In genomic region chr1:205442051-205442721, GRCh38 we compare ENCODE assay signal across 13 cellular contexts. TPM values are rescaled to one million over a fixed set of nuclear protein-coding genes. Genes with fewer than 3 reads are reported as not detected.
DNase-seq lines count a peak whose midpoint lies in the region; ATAC-seq and TF ChIP-seq lines count a peak whose summit lies in the region.
"Had no signal": no experiment of that assay in that cellular context is flagged by ENCODE, and none has a peak within 500 bp of the region (broad histone marks: within the 10 kb centered on the region; RNA-seq: fewer than 3 reads in every experiment).

No MANE protein-coding gene starts in this region.

- H2AFZ ChIP-seq in MM.1S (ENCODE audit: low read length): peak overlapping the region; percentile 91; the same call in 1 of the 2 replicates
- no peak overlapping the region for H2AFZ ChIP-seq in neural cell (ENCODE audit: low read depth, low read length)

- peak overlapping the region; percentile 85; the same call in 1 of the 2 replicates for H3K4me2 ChIP-seq in MM.1S (ENCODE audit: low read depth, low read length)
- no peak overlapping the region for H3K4me2 ChIP-seq in neural cell (ENCODE audit: low read length)

- H3K4me1 ChIP-seq in MM.1S (ENCODE audit: low read length) (peaks cover 38% of the 10 kb centered on the region), colonic mucosa (peaks cover 13% of the 10 kb centered on the region), mucosa of descending colon (ENCODE audit: low read depth) (peaks cover 30% of the 10 kb centered on the region)

- H3K36me3 ChIP-seq in MM.1S (replicated peaks; ENCODE audit: insufficient read depth, low read length) (no peaks in the 10 kb centered on the region), colonic mucosa (no peaks in the 10 kb centered on the region), neural cell (ENCODE audit: insufficient read depth, low read length) (peaks cover 4% of the 10 kb centered on the region), mucosa of descending colon (ENCODE audit: low read depth) (no peaks in the 10 kb centered on the region)

- H3K9ac ChIP-seq in MM.1S (ENCODE audit: low read length): no peak overlapping the region
- peak overlapping the region in 1 of 2 donors; percentile 13 for H3K9ac ChIP-seq in colonic mucosa (ENCODE audit: low read depth in 2 of 2, low read length in 2 of 2)
- H3K9ac ChIP-seq in neural cell (ENCODE audit: low read length): no peak overlapping the region

- H3K9me2 ChIP-seq in MM.1S (replicated peaks; ENCODE audit: insufficient read depth, low read length): no peaks in the 10 kb centered on the region
- H3K9me2 ChIP-seq in neural cell (ENCODE audit: insufficient read depth, low read length): no peaks in the 10 kb centered on the region

- no peak for TF ChIP-seq RAD21 in neural cell (conservative IDR thresholded peaks at IDR 0.05)

- TF ChIP-seq CTCF in MM.1S (IDR thresholded peaks at IDR 0.05; ENCODE audit: low read length) (no peak), colonic mucosa (IDR thresholded peaks at IDR 0.05) (no peak), neural cell (IDR thresholded peaks at IDR 0.05; ENCODE audit: poor library complexity, severe bottlenecking) (no peak), mucosa of descending colon (IDR thresholded peaks at IDR 0.05) (no peak)

- H4K20me1 ChIP-seq in MM.1S (ENCODE audit: insufficient read depth, low read length) (no peaks in the 10 kb centered on the region), neural cell (ENCODE audit: insufficient read depth) (no peaks in the 10 kb centered on the region)

- no peaks in the 10 kb centered on the region for H3K79me2 ChIP-seq in MM.1S (ENCODE audit: low read length)
- peaks cover 4% of the 10 kb centered on the region for H3K79me2 ChIP-seq in neural cell (replicated peaks; ENCODE audit: insufficient read depth, low read length)

- H3K9me3 ChIP-seq in MM.1S (replicated peaks; ENCODE audit: insufficient read depth, low read length) (no peaks in the 10 kb centered on the region), colonic mucosa (no peaks in the 10 kb centered on the region), neural cell (ENCODE audit: low read length) (no peaks in the 10 kb centered on the region), mucosa of descending colon (no peaks in the 10 kb centered on the region)

- H3K27ac ChIP-seq in MM.1S (ENCODE audit: low read length) (peak overlapping the region; percentile 88), colonic mucosa (peak overlapping the region; percentile 86), neural cell (ENCODE audit: low read length) (peak overlapping the region; percentile 1)

- DNase-seq in DMS53 (lab: John Stamatoyannopoulos, UW): peak; percentile 98
- no peak for DNase-seq in MM.1S
- no peak for DNase-seq in colonic mucosa
- no peak for DNase-seq in mucosa of descending colon
- no peak for DNase-seq in OCI-M2 (lab: John Stamatoyannopoulos, UW; ENCODE audit: unreplicated experiment)
- no peak for DNase-seq in SK-N-DZ (ENCODE audit: low spot score)
- DNase-seq: cortex of kidney, hypothalamus, NCI-H446 treated with DMSO at 0.1 percent for 48 hours had no signal

- no peak for TF ChIP-seq EP300 in neural cell (conservative IDR thresholded peaks at IDR 0.05; ENCODE audit: poor library complexity, severe bottlenecking)

- ATAC-seq in mucosa of descending colon (no peak), GM21717 (IDR thresholded peaks at IDR 0.05; ENCODE audit: unreplicated experiment) (no peak)

- intact Hi-C loops in colonic mucosa (cut with DNase I): no loop called here
- intact Hi-C loops in mucosa of descending colon (cut with DNase I, micrococcal nuclease): no loop called here

- H3K4me3 ChIP-seq in MM.1S (ENCODE audit: low read length) (no peak overlapping the region), colonic mucosa (no peak overlapping the region), neural cell (ENCODE audit: low read length) (no peak overlapping the region), mucosa of descending colon (no peak overlapping the region)

- H3F3A ChIP-seq in MM.1S (ENCODE audit: insufficient read depth, low read length) (peaks cover 29% of the 10 kb centered on the region), neural cell (ENCODE audit: insufficient read depth, low read length, poor library complexity, severe bottlenecking) (peaks cover 4% of the 10 kb centered on the region)

- H3K27me3 ChIP-seq in MM.1S (replicated peaks; ENCODE audit: insufficient read depth, low read length): no peaks in the 10 kb centered on the region
- no peaks in the 10 kb centered on the region for H3K27me3 ChIP-seq in colonic mucosa
- no peaks in the 10 kb centered on the region for H3K27me3 ChIP-seq in neural cell (ENCODE audit: insufficient read depth, low read depth, low read length)

TF ChIP-seq in neural cell, 6 proteins besides CTCF, POLR2A, EP300 and RAD21:
- no peak for TF ChIP-seq SMC3 (conservative IDR thresholded peaks at IDR 0.05; ENCODE audit: poor library complexity)
- no peak for TF ChIP-seq POLR2AphosphoS5 (IDR thresholded peaks at IDR 0.05)
- no peak for TF ChIP-seq EZH2 (IDR thresholded peaks at IDR 0.05; ENCODE audit: borderline replicate concordance, insufficient read depth, low read length, poor library complexity, severe bottlenecking)
- no peak for TF ChIP-seq MXI1 (conservative IDR thresholded peaks at IDR 0.05; ENCODE audit: poor library complexity, severe bottlenecking)
- TF ChIP-seq TAF1 (IDR thresholded peaks at IDR 0.05; ENCODE audit: low read depth): no peak
- TF ChIP-seq REST (IDR thresholded peaks at IDR 0.05; ENCODE audit: borderline replicate concordance): no peak

RNA-seq across cellular contexts. Expression of gene BLACAT1, which starts 13.7 kb away (rescaled TPM):
- total RNA-seq in colonic mucosa: under 1 TPM; 0.20 to 0.37 TPM
- polyA plus RNA-seq in neural cell: 5.6 and 6.0 TPM in 2 replicates
- polyA minus RNA-seq in neural cell: 12.2 and 15.9 TPM in 2 replicates
- under 1 TPM; 0.14 to 0.46 (median 0.19) TPM for total RNA-seq in mucosa of descending colon
- 0.06 and 0.24 TPM in 2 replicates for polyA plus RNA-seq in SK-N-DZ (2014; cell fraction: cytosol; rRNA removed)
- not detected in 2 replicates for polyA plus RNA-seq in SK-N-DZ (2014; cell fraction: nucleus; rRNA removed)
- total RNA-seq: activated T-helper 2 cell treated with anti-CD3 and anti-CD28 coated beads, Interferon-gamma antibody, Interleukin-2, Interleukin-4, amounts not matched to agents 10 μg/mL and 5 μg/mL and 100 μg/mL, durations not matched to agents 14 hours and 24 hours and 36 hours; osteocyte had no signal

RNA-seq across cellular contexts. Expression of gene LEMD1, which starts 20.3 kb away (rescaled TPM):
- total RNA-seq in colonic mucosa (1 to 10 TPM in 1 of 2 donors, under 1 TPM in 1; 0.77 to 1.1 TPM), mucosa of descending colon (not detected)
- polyA plus RNA-seq in neural cell: 62.8 and 67.6 TPM in 2 replicates
- 51.1 and 51.6 TPM in 2 replicates for polyA minus RNA-seq in neural cell
- polyA plus RNA-seq in SK-N-DZ (2014; cell fraction: cytosol; rRNA removed): not detected in 2 replicates
- not detected in 2 replicates for polyA plus RNA-seq in SK-N-DZ (2014; cell fraction: nucleus; rRNA removed)
- total RNA-seq: activated T-helper 2 cell treated with anti-CD3 and anti-CD28 coated beads, Interferon-gamma antibody, Interleukin-2, Interleukin-4, amounts not matched to agents 10 μg/mL and 5 μg/mL and 100 μg/mL, durations not matched to agents 14 hours and 24 hours and 36 hours; osteocyte had no signal

Comparison
In these comparisons a context has a peak if more than half of its experiments do, and no peak if none do; other contexts are left out.
1. H3K27ac ChIP-seq: peak in every context shown above with its lines; median percentile 88 in MM.1S; 86 in colonic mucosa; 1 in neural cell.